In genomic region chr20:50426865-50427739, GRCh38 we compare ENCODE assay signal across 19 cellular contexts.
DNase-seq lines count a peak whose midpoint lies in the region; ATAC-seq and TF ChIP-seq lines count a peak whose summit lies in the region.
"Had no signal": no experiment of that assay in that cellular context is flagged by ENCODE, and none has a peak within 500 bp of the region (broad histone marks: within the 10 kb centered on the region; RNA-seq: fewer than 3 reads in every experiment).

No MANE protein-coding gene starts in this region.

- peak overlapping the region; percentile 63 for H2AFZ ChIP-seq in GM23338

- ATAC-seq in GM23338 (no peak), foreskin keratinocyte (no peak)
- no peak for ATAC-seq in activated T-cell treated with anti-CD3 and anti-CD28 coated beads, Interleukin-2, amount 50 U/mL, for 72 hours (replicated peaks in 1 of 2)
- ATAC-seq: PC-3; stimulated activated naive CD8-positive, alpha-beta T cell treated with anti-CD3 and anti-CD28 coated beads, Interleukin-15, amount 100 ng/mL, for 72 hours had no signal

- H3K9me3 ChIP-seq in skeletal muscle tissue (ENCODE audit: control insufficient read depth in 3 of 3, low read length in 3 of 3), result no peaks in the 10 kb centered on the region
- H3K9me3 ChIP-seq: ascending aorta, BLaER1, colonic mucosa, heart left ventricle, spleen had no signal

- DNase-seq in GM23338 (ENCODE audit: low spot score) (no peak), SK-MEL-5 (ENCODE audit: low read depth, low spot score) (peak; percentile 48), foreskin keratinocyte (no peak), osteocyte (ENCODE audit: extremely low spot score, unreplicated experiment) (no peak), NCI-H146 treated with DMSO at 0.1 percent for 48 hours (lab: John Stamatoyannopoulos, UW; ENCODE audit: unreplicated experiment) (no peak)
- no peak for DNase-seq in activated T-cell treated with anti-CD3 and anti-CD28 coated beads, Interleukin-2, amount 50 U/mL, for 72 hours
- DNase-seq: activated effector memory CD4-positive, alpha-beta T cell treated with Interleukin-2 at 50 U/mL for 16 hours; colonic mucosa; heart left ventricle; midbrain; NCI-H1930; NCI-H524; nucleus accumbens; PC-3; spleen; stimulated activated naive CD8-positive, alpha-beta T cell treated with anti-CD3 and anti-CD28 coated beads, Interleukin-15, amount 100 ng/mL, for 72 hours had no signal

- H3K79me2 ChIP-seq in GM23338 (replicated peaks; ENCODE audit: insufficient read depth), result no peaks in the 10 kb centered on the region

- H3K27me3 ChIP-seq in GM23338 (ENCODE audit: insufficient read depth), result no peaks in the 10 kb centered on the region
- no peaks in the 10 kb centered on the region for H3K27me3 ChIP-seq in foreskin keratinocyte
- H3K27me3 ChIP-seq in skeletal muscle tissue (ENCODE audit: control insufficient read depth in 3 of 3, insufficient read depth in 3 of 3, low read length in 3 of 3), result no peaks in the 10 kb centered on the region
- H3K27me3 ChIP-seq: ascending aorta, BLaER1, colonic mucosa, heart left ventricle had no signal

- H3K4me3 ChIP-seq in GM23338 (no peak overlapping the region), skeletal muscle tissue (ENCODE audit: low read length in 3 of 3) (no peak overlapping the region)
- H3K4me3 ChIP-seq: ascending aorta, BLaER1, colonic mucosa, heart left ventricle, spleen had no signal

- TF ChIP-seq CTCF in GM23338 (conservative IDR thresholded peaks at IDR 0.05; ENCODE audit: low read depth in 2 of 2), result no peak
- TF ChIP-seq CTCF in foreskin keratinocyte (conservative IDR thresholded peaks at IDR 0.05), result no peak
- no peak for TF ChIP-seq CTCF in osteocyte (IDR thresholded peaks at IDR 0.05)

- in situ Hi-C loops in SK-MEL-5 (cut with HindIII; ENCODE audit: low pct_unique_long_range_greater_than_20kb, low sequenced_read_pairs), result no loop called here

- H3K27me3 Mint-ChIP-seq in GM23338 (ENCODE audit: insufficient read depth, low read depth, poor library complexity), result peaks cover 3% of the 10 kb centered on the region
- no peaks in the 10 kb centered on the region for H3K27me3 Mint-ChIP-seq in osteocyte (ENCODE audit: unreplicated experiment)
- peaks cover 16% of the 10 kb centered on the region for H3K27me3 Mint-ChIP-seq in activated T-cell treated with anti-CD3 and anti-CD28 coated beads, Interleukin-2, amount 50 U/mL, for 72 hours (ENCODE audit: low read depth)

- peaks cover 14% of the 10 kb centered on the region for H3K4me1 Mint-ChIP-seq in GM23338
- peaks cover 25% of the 10 kb centered on the region for H3K4me1 Mint-ChIP-seq in osteocyte (ENCODE audit: unreplicated experiment)
- H3K4me1 Mint-ChIP-seq in activated T-cell treated with anti-CD3 and anti-CD28 coated beads, Interleukin-2, amount 50 U/mL, for 72 hours (ENCODE audit: low read depth), result no peaks in the 10 kb centered on the region

- H3K27ac ChIP-seq in GM23338 (ENCODE audit: low read depth) (no peak overlapping the region), foreskin keratinocyte (peak overlapping the region; percentile 96), skeletal muscle tissue (ENCODE audit: low read depth, low read length) (peak overlapping the region; percentile 49)
- H3K27ac ChIP-seq: BLaER1, colonic mucosa, heart left ventricle had no signal

- no peaks in the 10 kb centered on the region for H3K9me2 ChIP-seq in GM23338 (ENCODE audit: insufficient read depth)

- no peak overlapping the region for H3K4me2 ChIP-seq in GM23338
- H3K4me2 ChIP-seq: BLaER1 had no signal

- H3K36me3 ChIP-seq in GM23338 (ENCODE audit: insufficient read depth), result no peaks in the 10 kb centered on the region
- H3K36me3 ChIP-seq in skeletal muscle tissue (ENCODE audit: control insufficient read depth in 3 of 3, insufficient read depth in 3 of 3, low read length in 3 of 3), result no peaks in the 10 kb centered on the region
- H3K36me3 ChIP-seq: ascending aorta, BLaER1, colonic mucosa, heart left ventricle, spleen had no signal

- H3K4me3 Mint-ChIP-seq in GM23338, result no peak overlapping the region
- H3K4me3 Mint-ChIP-seq in osteocyte (ENCODE audit: unreplicated experiment), result no peak overlapping the region
- no peak overlapping the region for H3K4me3 Mint-ChIP-seq in activated T-cell treated with anti-CD3 and anti-CD28 coated beads, Interleukin-2, amount 50 U/mL, for 72 hours
- H3K4me3 Mint-ChIP-seq: stimulated activated naive CD8-positive, alpha-beta T cell treated with anti-CD3 and anti-CD28 coated beads, Interleukin-15, amount 100 ng/mL, for 72 hours had no signal

- no peaks in the 10 kb centered on the region for H3K9me3 Mint-ChIP-seq in GM23338
- no peaks in the 10 kb centered on the region for H3K9me3 Mint-ChIP-seq in osteocyte (ENCODE audit: unreplicated experiment)
- no peaks in the 10 kb centered on the region for H3K9me3 Mint-ChIP-seq in activated T-cell treated with anti-CD3 and anti-CD28 coated beads, Interleukin-2, amount 50 U/mL, for 72 hours
- H3K9me3 Mint-ChIP-seq: stimulated activated naive CD8-positive, alpha-beta T cell treated with anti-CD3 and anti-CD28 coated beads, Interleukin-15, amount 100 ng/mL, for 72 hours had no signal

- H3K36me3 Mint-ChIP-seq in GM23338 (ENCODE audit: low read depth), result no peaks in the 10 kb centered on the region
- H3K36me3 Mint-ChIP-seq in osteocyte (ENCODE audit: unreplicated experiment), result no peaks in the 10 kb centered on the region
- no peaks in the 10 kb centered on the region for H3K36me3 Mint-ChIP-seq in activated T-cell treated with anti-CD3 and anti-CD28 coated beads, Interleukin-2, amount 50 U/mL, for 72 hours (ENCODE audit: insufficient read depth in 2 of 2)

- H3K27ac Mint-ChIP-seq in GM23338 (no peak overlapping the region), osteocyte (ENCODE audit: unreplicated experiment) (no peak overlapping the region)
- H3K27ac Mint-ChIP-seq in activated T-cell treated with anti-CD3 and anti-CD28 coated beads, Interleukin-2, amount 50 U/mL, for 72 hours, result no peak overlapping the region

- H3F3A ChIP-seq in GM23338 (replicated peaks; ENCODE audit: low read depth), result no peaks in the 10 kb centered on the region

- H4K20me1 ChIP-seq in GM23338 (replicated peaks; ENCODE audit: insufficient read depth), result no peaks in the 10 kb centered on the region
- H4K20me1 ChIP-seq: BLaER1 had no signal

- peak overlapping the region in 2 of 3 donors; percentile 27 to 60 for H3K9ac ChIP-seq in skeletal muscle tissue (ENCODE audit: low read depth in 1 of 3, low read length in 3 of 3)
- H3K9ac ChIP-seq: BLaER1 had no signal

- H3K4me1 ChIP-seq in GM23338 (ENCODE audit: insufficient read depth) (no peaks in the 10 kb centered on the region), foreskin keratinocyte (peaks cover 56% of the 10 kb centered on the region), skeletal muscle tissue (ENCODE audit: control insufficient read depth in 3 of 3, insufficient read depth in 3 of 3, low read length in 3 of 3) (peaks cover 20 to 37% (median 23%) of the 10 kb centered on the region in 3 donors)
- H3K4me1 ChIP-seq: colonic mucosa had no signal

TF ChIP-seq in GM23338, 12 proteins besides CTCF, POLR2A, EP300 and RAD21:
- TF ChIP-seq POLR2AphosphoS5 (IDR thresholded peaks at IDR 0.05; ENCODE audit: low read depth) (no peak), EZH2 (IDR thresholded peaks at IDR 0.05; ENCODE audit: low read depth, unreplicated experiment) (no peak), NANOG (IDR thresholded peaks at IDR 0.05; ENCODE audit: borderline replicate concordance) (no peak), ZNF331 (CRISPR knock-in tag; IDR thresholded peaks at IDR 0.05; ENCODE audit: low read depth) (no peak), ETS1 (IDR thresholded peaks at IDR 0.05) (no peak), JUNB (IDR thresholded peaks at IDR 0.05; ENCODE audit: unreplicated experiment) (no peak), CREB1 (CRISPR knock-in tag; IDR thresholded peaks at IDR 0.05; ENCODE audit: low read depth) (no peak)
- TF ChIP-seq, protein P1, sequence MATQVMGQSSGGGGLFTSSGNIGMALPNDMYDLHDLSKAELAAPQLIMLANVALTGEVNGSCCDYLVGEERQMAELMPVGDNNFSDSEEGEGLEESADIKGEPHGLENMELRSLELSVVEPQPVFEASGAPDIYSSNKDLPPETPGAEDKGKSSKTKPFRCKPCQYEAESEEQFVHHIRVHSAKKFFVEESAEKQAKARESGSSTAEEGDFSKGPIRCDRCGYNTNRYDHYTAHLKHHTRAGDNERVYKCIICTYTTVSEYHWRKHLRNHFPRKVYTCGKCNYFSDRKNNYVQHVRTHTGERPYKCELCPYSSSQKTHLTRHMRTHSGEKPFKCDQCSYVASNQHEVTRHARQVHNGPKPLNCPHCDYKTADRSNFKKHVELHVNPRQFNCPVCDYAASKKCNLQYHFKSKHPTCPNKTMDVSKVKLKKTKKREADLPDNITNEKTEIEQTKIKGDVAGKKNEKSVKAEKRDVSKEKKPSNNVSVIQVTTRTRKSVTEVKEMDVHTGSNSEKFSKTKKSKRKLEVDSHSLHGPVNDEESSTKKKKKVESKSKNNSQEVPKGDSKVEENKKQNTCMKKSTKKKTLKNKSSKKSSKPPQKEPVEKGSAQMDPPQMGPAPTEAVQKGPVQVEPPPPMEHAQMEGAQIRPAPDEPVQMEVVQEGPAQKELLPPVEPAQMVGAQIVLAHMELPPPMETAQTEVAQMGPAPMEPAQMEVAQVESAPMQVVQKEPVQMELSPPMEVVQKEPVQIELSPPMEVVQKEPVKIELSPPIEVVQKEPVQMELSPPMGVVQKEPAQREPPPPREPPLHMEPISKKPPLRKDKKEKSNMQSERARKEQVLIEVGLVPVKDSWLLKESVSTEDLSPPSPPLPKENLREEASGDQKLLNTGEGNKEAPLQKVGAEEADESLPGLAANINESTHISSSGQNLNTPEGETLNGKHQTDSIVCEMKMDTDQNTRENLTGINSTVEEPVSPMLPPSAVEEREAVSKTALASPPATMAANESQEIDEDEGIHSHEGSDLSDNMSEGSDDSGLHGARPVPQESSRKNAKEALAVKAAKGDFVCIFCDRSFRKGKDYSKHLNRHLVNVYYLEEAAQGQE (IDR thresholded peaks at IDR 0.05; ENCODE audit: unreplicated experiment), result no peak
